In the genomic region with DNA sequence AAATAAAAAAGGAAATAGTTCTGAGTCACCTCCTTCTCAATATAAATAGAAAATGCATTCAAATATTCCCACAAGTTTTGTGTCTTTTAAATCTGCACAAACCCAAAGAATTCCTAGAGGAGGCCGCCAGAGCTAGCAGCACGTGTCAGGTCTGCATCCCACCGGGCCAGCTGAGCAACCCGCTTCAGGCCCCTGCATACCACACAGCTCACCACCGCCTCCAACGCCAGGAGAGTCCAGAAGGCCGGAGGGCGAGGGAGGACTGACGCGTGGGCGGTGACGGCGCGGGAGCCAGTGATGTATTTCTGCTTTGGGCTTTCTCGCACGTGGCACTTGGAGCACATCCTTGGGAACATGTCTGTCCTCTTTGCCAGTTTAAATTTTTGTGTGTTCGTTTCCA, we compare ENCODE assay signal across 28 cellular contexts.
DNase-seq lines count a peak whose midpoint lies in the region; ATAC-seq, FAIRE-seq and TF ChIP-seq lines count a peak whose summit lies in the region.
"Had no signal": no experiment of that assay in that cellular context is flagged by ENCODE, and none has a peak within 500 bp of the region (broad histone marks: within the 10 kb centered on the region; RNA-seq: fewer than 3 reads in every experiment).

No MANE protein-coding gene starts in this region.

- TF ChIP-seq EP300 in ovary (IDR thresholded peaks at IDR 0.05), result no peak

- dilution Hi-C loops in endothelial cell of umbilical vein (cut with MboI; ENCODE audit: extremely low pct_ligation_motif_present, low sequenced_read_pairs), result no loop called here

- no peaks in the 10 kb centered on the region for H3K79me2 ChIP-seq in endothelial cell of umbilical vein (ENCODE audit: control insufficient read depth, insufficient read depth, low read length)

- FAIRE-seq in endothelial cell of umbilical vein (lab: Jason Lieb, UNC), result peak; percentile 18
- FAIRE-seq: GM12892 had no signal

- peak; percentile 42 for DNase-seq in ELF-1 (ENCODE audit: low read depth, low spot score)
- peak; percentile 47 for DNase-seq in amniotic epithelial cell (ENCODE audit: low read depth)
- DNase-seq in endothelial cell of umbilical vein (ENCODE audit: low read depth, low spot score), result peak; percentile 40
- peak in 3 of 5 donors; percentile 36 to 63 (median 46) for DNase-seq in ovary
- DNase-seq in nephron progenitor cell, result no peak
- DNase-seq in C1 segment of cervical spinal cord (lab: John Stamatoyannopoulos, UW), result no peak
- DNase-seq: activated CD4-positive, alpha-beta memory T cell treated with anti-CD3 and anti-CD28 coated beads, Interleukin-2, amount 10 ng/mL, durations not matched to agents 7 days and 5 days; activated naive CD8-positive, alpha-beta T cell treated with anti-CD3 and anti-CD28 coated beads, Interleukin-2, amount 10 ng/mL, durations not matched to agents 7 days and 5 days; Calu3; DND-41; H9; heart left ventricle; left colon; NCI-H1105 treated with DMSO at 0.1 percent for 48 hours; NCI-H2081; SHP77; spleen; stimulated activated CD4-positive, alpha-beta T cell treated with anti-CD3 and anti-CD28 coated beads, Interleukin-2, amount 100 ng/mL, for 48 hours had no signal

- no TSS peak for BruUV-seq in endothelial cell of umbilical vein (replicated peaks; lab: Mats Ljungman, UMichigan)

- no peak overlapping the region for H3K27ac Mint-ChIP-seq in nephron progenitor cell
- H3K27ac Mint-ChIP-seq: activated CD4-positive, alpha-beta memory T cell treated with anti-CD3 and anti-CD28 coated beads, Interleukin-2, amount 10 ng/mL, durations not matched to agents 7 days and 5 days; activated naive CD8-positive, alpha-beta T cell treated with anti-CD3 and anti-CD28 coated beads, Interleukin-2, amount 10 ng/mL, durations not matched to agents 7 days and 5 days; activated T-helper 2 cell treated with anti-CD3 and anti-CD28 coated beads, Interferon-gamma antibody, Interleukin-2, Interleukin-4, amounts not matched to agents 10 μg/mL and 5 μg/mL and 100 μg/mL, durations not matched to agents 14 hours and 24 hours and 36 hours; dendritic cell treated with granulocyte-macrophage colony-stimulating factor and Interleukin-4, amounts not matched to agents 40 ng/mL and 50 ng/mL, for 4 days; memory B cell; stimulated activated effector memory CD8-positive, alpha-beta T cell treated with anti-CD3 and anti-CD28 coated beads, Interleukin-12 subunit alpha, Interleukin-12 subunit beta, amount 100 ng/mL, for 72 hours had no signal

- H3K36me3 ChIP-seq in endothelial cell of umbilical vein (ENCODE audit: control insufficient read depth in 2 of 2, extremely low read depth in 1 of 2, insufficient read depth in 2 of 2, low read length in 2 of 2), result no peaks in the 10 kb centered on the region
- H3K36me3 ChIP-seq in ovary, result no peaks in the 10 kb centered on the region
- H3K36me3 ChIP-seq: BLaER1, heart left ventricle, spleen had no signal

- H3K9me3 ChIP-seq in endothelial cell of umbilical vein (replicated peaks; ENCODE audit: control insufficient read depth, insufficient read depth, low read length) (no peaks in the 10 kb centered on the region), ovary (no peaks in the 10 kb centered on the region)
- H3K9me3 ChIP-seq: BLaER1, heart left ventricle, spleen had no signal

- intact Hi-C loops in endothelial cell of umbilical vein (cut with micrococcal nuclease) (no loop called here), ovary (cut with DNase I) (no loop called here)

- ATAC-seq in GM18498 (IDR thresholded peaks at IDR 0.05; ENCODE audit: unreplicated experiment), result no peak
- no peak for ATAC-seq in HG03378 (IDR thresholded peaks at IDR 0.05; ENCODE audit: unreplicated experiment)
- ATAC-seq: activated CD4-positive, CD25-positive, alpha-beta regulatory T cell treated with anti-CD3 and anti-CD28 coated beads, Interleukin-2, amount 50 U/mL, for 24 hours; heart left ventricle; left colon; stimulated activated effector memory CD8-positive, alpha-beta T cell treated with anti-CD3 and anti-CD28 coated beads, Interleukin-12 subunit alpha, Interleukin-12 subunit beta, amount 100 ng/mL, for 72 hours had no signal

- no peak overlapping the region for H2AFZ ChIP-seq in endothelial cell of umbilical vein (ENCODE audit: low read depth, low read length)

- H3K27me3 Mint-ChIP-seq in nephron progenitor cell (ENCODE audit: low read depth, poor library complexity), result no peaks in the 10 kb centered on the region

- peaks cover 20% of the 10 kb centered on the region for H3K4me1 Mint-ChIP-seq in nephron progenitor cell
- H3K4me1 Mint-ChIP-seq: activated CD4-positive, alpha-beta memory T cell treated with anti-CD3 and anti-CD28 coated beads, Interleukin-2, amount 10 ng/mL, durations not matched to agents 7 days and 5 days; activated naive CD8-positive, alpha-beta T cell treated with anti-CD3 and anti-CD28 coated beads, Interleukin-2, amount 10 ng/mL, durations not matched to agents 7 days and 5 days; memory B cell had no signal

- TF ChIP-seq CTCF in endothelial cell of umbilical vein (IDR thresholded peaks at IDR 0.05; ENCODE audit: extremely low read depth in 1 of 2, insufficient read depth in 1 of 2, low read depth in 1 of 2, low read length in 2 of 2) (no peak), ovary (IDR thresholded peaks at IDR 0.05) (no peak), nephron progenitor cell (IDR thresholded peaks at IDR 0.05) (no peak)

- H3K4me3 ChIP-seq in endothelial cell of umbilical vein (replicated peaks in 1 of 3; ENCODE audit: insufficient read depth in 1 of 3, low read depth in 1 of 3, low read length in 3 of 3) (no peak overlapping the region), ovary (no peak overlapping the region)
- H3K4me3 ChIP-seq: BLaER1, heart left ventricle, spleen had no signal

- H3K4me3 Mint-ChIP-seq in nephron progenitor cell, result no peak overlapping the region
- H3K4me3 Mint-ChIP-seq: activated CD4-positive, alpha-beta memory T cell treated with anti-CD3 and anti-CD28 coated beads, Interleukin-2, amount 10 ng/mL, durations not matched to agents 7 days and 5 days; activated naive CD8-positive, alpha-beta T cell treated with anti-CD3 and anti-CD28 coated beads, Interleukin-2, amount 10 ng/mL, durations not matched to agents 7 days and 5 days; dendritic cell treated with granulocyte-macrophage colony-stimulating factor and Interleukin-4, amounts not matched to agents 40 ng/mL and 50 ng/mL, for 4 days; H9; memory B cell; stimulated activated effector memory CD8-positive, alpha-beta T cell treated with anti-CD3 and anti-CD28 coated beads, Interleukin-12 subunit alpha, Interleukin-12 subunit beta, amount 100 ng/mL, for 72 hours had no signal

- 39 to 49% (median 40%) methylated on average over 17 of the region's 17 CpGs for WGBS in ovary, 3 donors

- peaks cover 55% of the 10 kb centered on the region for H3K9me3 Mint-ChIP-seq in nephron progenitor cell
- H3K9me3 Mint-ChIP-seq: activated CD4-positive, alpha-beta memory T cell treated with anti-CD3 and anti-CD28 coated beads, Interleukin-2, amount 10 ng/mL, durations not matched to agents 7 days and 5 days; activated naive CD8-positive, alpha-beta T cell treated with anti-CD3 and anti-CD28 coated beads, Interleukin-2, amount 10 ng/mL, durations not matched to agents 7 days and 5 days; activated T-helper 2 cell treated with anti-CD3 and anti-CD28 coated beads, Interferon-gamma antibody, Interleukin-2, Interleukin-4, amounts not matched to agents 10 μg/mL and 5 μg/mL and 100 μg/mL, durations not matched to agents 14 hours and 24 hours and 36 hours; dendritic cell treated with granulocyte-macrophage colony-stimulating factor and Interleukin-4, amounts not matched to agents 40 ng/mL and 50 ng/mL, for 4 days; memory B cell; stimulated activated effector memory CD8-positive, alpha-beta T cell treated with anti-CD3 and anti-CD28 coated beads, Interleukin-12 subunit alpha, Interleukin-12 subunit beta, amount 100 ng/mL, for 72 hours had no signal

- no peak overlapping the region for H3K9ac ChIP-seq in endothelial cell of umbilical vein (replicated peaks; ENCODE audit: extremely low read depth, insufficient read depth, low read length)
- H3K9ac ChIP-seq: BLaER1 had no signal

- H4K20me1 ChIP-seq in endothelial cell of umbilical vein (replicated peaks; ENCODE audit: control insufficient read depth, extremely low read depth, insufficient read depth, low read length), result no peaks in the 10 kb centered on the region
- H4K20me1 ChIP-seq: BLaER1 had no signal

- POLR2A ChIA-PET in endothelial cell of umbilical vein (lab: Charles Lee), result no interaction called here

- H3K27me3 ChIP-seq in endothelial cell of umbilical vein (ENCODE audit: control insufficient read depth in 2 of 2, insufficient read depth in 2 of 2, low read length in 2 of 2), result no peaks in the 10 kb centered on the region
- H3K27me3 ChIP-seq in ovary, result no peaks in the 10 kb centered on the region
- H3K27me3 ChIP-seq: BLaER1 had no signal

- CTCF ChIA-PET in endothelial cell of umbilical vein (lab: Charles Lee), result interaction anchor here (2.7 kb wide), 1 partner anchor 215 kb away, joined by 8 read pairs; no protein-coding TSS in a partner anchor

- peaks cover 4% of the 10 kb centered on the region for H3K36me3 Mint-ChIP-seq in nephron progenitor cell (ENCODE audit: low read depth)
- H3K36me3 Mint-ChIP-seq: activated naive CD8-positive, alpha-beta T cell treated with anti-CD3 and anti-CD28 coated beads, Interleukin-2, amount 10 ng/mL, durations not matched to agents 7 days and 5 days; stimulated activated effector memory CD8-positive, alpha-beta T cell treated with anti-CD3 and anti-CD28 coated beads, Interleukin-12 subunit alpha, Interleukin-12 subunit beta, amount 100 ng/mL, for 72 hours had no signal

- peaks cover 17% of the 10 kb centered on the region for H3K4me1 ChIP-seq in endothelial cell of umbilical vein (ENCODE audit: control insufficient read depth, extremely low read depth, insufficient read depth, low read length)
- H3K4me1 ChIP-seq in ovary (ENCODE audit: insufficient read depth), result peaks cover 2% of the 10 kb centered on the region
- H3K4me1 ChIP-seq: BLaER1, heart left ventricle, spleen had no signal

- no peaks in the 10 kb centered on the region for H3K9me1 ChIP-seq in endothelial cell of umbilical vein (replicated peaks; ENCODE audit: control insufficient read depth, extremely low read depth, insufficient read depth, low read length)

- H3K4me2 ChIP-seq in endothelial cell of umbilical vein (ENCODE audit: insufficient read depth, low read length), result no peak overlapping the region
- H3K4me2 ChIP-seq: BLaER1 had no signal

- TF ChIP-seq POLR2A in endothelial cell of umbilical vein (IDR thresholded peaks at IDR 0.05; ENCODE audit: low read depth, low read length) (no peak), ovary (IDR thresholded peaks at IDR 0.05) (no peak)

- H3K27ac ChIP-seq in endothelial cell of umbilical vein (ENCODE audit: insufficient read depth, low read depth, low read length) (no peak overlapping the region), ovary (no peak overlapping the region)
- H3K27ac ChIP-seq: BLaER1, heart left ventricle, HL-60, spleen had no signal

TF ChIP-seq in endothelial cell of umbilical vein, 7 proteins besides CTCF, POLR2A, EP300 and RAD21 (continues in another document):
- TF ChIP-seq EZH2 (IDR thresholded peaks at IDR 0.05; ENCODE audit: borderline replicate concordance, low read depth, low read length, severe bottlenecking) (no peak), FOS (IDR thresholded peaks at IDR 0.05; ENCODE audit: borderline replicate concordance, insufficient read depth, low read length) (no peak)

Comparison
In these comparisons a context has a peak if more than half of its experiments do, and no peak if none do; other contexts are left out.
1. DNase-seq: peak in ELF-1 (single experiment), amniotic epithelial cell (single experiment), endothelial cell of umbilical vein (single experiment) and ovary (3 of 5); none in nephron progenitor cell (single experiment) and C1 segment of cervical spinal cord (0 of 14).